ENCODE assay signal across 16 cellular contexts in genomic region chr1:209614906-209615305, GRCh38. TPM values are rescaled to one million over a fixed set of nuclear protein-coding genes. Genes with fewer than 3 reads are reported as not detected.
DNase-seq lines count a peak whose midpoint lies in the region; ATAC-seq and TF ChIP-seq lines count a peak whose summit lies in the region.
"Had no signal": no experiment of that assay in that cellular context is flagged by ENCODE, and none has a peak within 500 bp of the region (broad histone marks: within the 10 kb centered on the region; RNA-seq: fewer than 3 reads in every experiment).

No MANE protein-coding gene starts in this region.

- H3K4me3 ChIP-seq in mammary epithelial cell (replicated peaks in 1 of 3; ENCODE audit: insufficient read depth in 1 of 3, low read depth in 2 of 3, low read length in 3 of 3), result no peak overlapping the region

- H3K4me3 Mint-ChIP-seq in Calu3 (ENCODE audit: low read depth, unreplicated experiment), result no peak overlapping the region
- no peak overlapping the region for H3K4me3 Mint-ChIP-seq in nephron progenitor cell
- no peak overlapping the region for H3K4me3 Mint-ChIP-seq in activated CD8-positive, alpha-beta T cell treated with anti-CD3 and anti-CD28 coated beads, Interleukin-2, amount 10 ng/mL, durations not matched to agents 7 days and 5 days
- H3K4me3 Mint-ChIP-seq: CD4-positive, alpha-beta T cell had no signal

- no peak overlapping the region for H3K27ac ChIP-seq in mammary epithelial cell (ENCODE audit: insufficient read depth, low read depth, low read length)
- H3K27ac ChIP-seq: C4-2B, KMS-11 had no signal

- dilution Hi-C loops in mammary epithelial cell (cut with HindIII; ENCODE audit: low sequenced_read_pairs), result no loop called here

- intact Hi-C loops in Calu3 (cut with micrococcal nuclease; ENCODE audit: unreplicated experiment), result no loop called here
- intact Hi-C loops in mammary epithelial cell (cut with micrococcal nuclease), result no loop called here

- H3K36me3 Mint-ChIP-seq in Calu3 (ENCODE audit: insufficient read depth, unreplicated experiment) (peaks cover 56% of the 10 kb centered on the region), nephron progenitor cell (ENCODE audit: low read depth) (no peaks in the 10 kb centered on the region)
- H3K36me3 Mint-ChIP-seq in activated CD8-positive, alpha-beta T cell treated with anti-CD3 and anti-CD28 coated beads, Interleukin-2, amount 10 ng/mL, durations not matched to agents 7 days and 5 days (ENCODE audit: low read depth), result no peaks in the 10 kb centered on the region

- DNase-seq in Calu3 (no peak), GM13977 (ENCODE audit: low spot score) (peak; percentile 10), mammary epithelial cell (no peak), nephron progenitor cell (no peak), NCI-H128 (lab: John Stamatoyannopoulos, UW; ENCODE audit: unreplicated experiment) (no peak)
- DNase-seq in activated CD8-positive, alpha-beta T cell treated with anti-CD3 and anti-CD28 coated beads, Interleukin-2, amount 10 ng/mL, durations not matched to agents 7 days and 5 days, result no peak
- DNase-seq: ACHN; CD4-positive, alpha-beta T cell; DMS 273 treated with DMSO at 0.1 percent for 48 hours; DMS53; GOT3; H7 had no signal

- 94% methylated on average over 5 of the region's 5 CpGs for WGBS in mammary epithelial cell (ENCODE audit: low coverage, missing lambda C conversion rate)

- no peaks in the 10 kb centered on the region for H3K9me3 ChIP-seq in mammary epithelial cell (replicated peaks; ENCODE audit: insufficient read depth, low read length)

- H3K27me3 ChIP-seq in mammary epithelial cell (ENCODE audit: insufficient read depth, low read length), result no peaks in the 10 kb centered on the region

- H3K27ac Mint-ChIP-seq in Calu3 (ENCODE audit: unreplicated experiment) (no peak overlapping the region), nephron progenitor cell (peak overlapping the region; percentile 27)
- H3K27ac Mint-ChIP-seq in activated CD8-positive, alpha-beta T cell treated with anti-CD3 and anti-CD28 coated beads, Interleukin-2, amount 10 ng/mL, durations not matched to agents 7 days and 5 days, result no peak overlapping the region
- H3K27ac Mint-ChIP-seq: CD4-positive, alpha-beta T cell had no signal

- POLR2A ChIA-PET in activated CD8-positive, alpha-beta T cell treated with anti-CD3 and anti-CD28 coated beads, Interleukin-2, amount 10 ng/mL, durations not matched to agents 7 days and 5 days (lab: Charles Lee), result no interaction called here

- H4K20me1 ChIP-seq in mammary epithelial cell (ENCODE audit: insufficient read depth, low read length), result peaks cover 47% of the 10 kb centered on the region

- H3K4me1 Mint-ChIP-seq in Calu3 (ENCODE audit: low read depth, unreplicated experiment) (no peaks in the 10 kb centered on the region), nephron progenitor cell (peaks cover 2% of the 10 kb centered on the region)
- H3K4me1 Mint-ChIP-seq in activated CD8-positive, alpha-beta T cell treated with anti-CD3 and anti-CD28 coated beads, Interleukin-2, amount 10 ng/mL, durations not matched to agents 7 days and 5 days (ENCODE audit: low read depth), result peaks cover 16% of the 10 kb centered on the region

- no peaks in the 10 kb centered on the region for H3K9me3 Mint-ChIP-seq in Calu3 (ENCODE audit: low read depth, unreplicated experiment)
- H3K9me3 Mint-ChIP-seq in nephron progenitor cell, result no peaks in the 10 kb centered on the region
- H3K9me3 Mint-ChIP-seq in activated CD8-positive, alpha-beta T cell treated with anti-CD3 and anti-CD28 coated beads, Interleukin-2, amount 10 ng/mL, durations not matched to agents 7 days and 5 days (ENCODE audit: insufficient read depth), result no peaks in the 10 kb centered on the region
- H3K9me3 Mint-ChIP-seq: CD4-positive, alpha-beta T cell had no signal

- H3K4me2 ChIP-seq in mammary epithelial cell (ENCODE audit: insufficient read depth, low read depth, low read length), result no peak overlapping the region
- H3K4me2 ChIP-seq: KMS-11 had no signal

- no peak for ATAC-seq in activated CD8-positive, alpha-beta T cell treated with anti-CD3 and anti-CD28 coated beads, Interleukin-2, amount 10 ng/mL, durations not matched to agents 7 days and 5 days
- no peak for ATAC-seq in GM18861 (IDR thresholded peaks at IDR 0.05; ENCODE audit: unreplicated experiment)

- H3K27me3 Mint-ChIP-seq in Calu3 (ENCODE audit: unreplicated experiment), result no peaks in the 10 kb centered on the region
- peaks cover 23% of the 10 kb centered on the region for H3K27me3 Mint-ChIP-seq in nephron progenitor cell (ENCODE audit: low read depth, poor library complexity)
- H3K27me3 Mint-ChIP-seq in activated CD8-positive, alpha-beta T cell treated with anti-CD3 and anti-CD28 coated beads, Interleukin-2, amount 10 ng/mL, durations not matched to agents 7 days and 5 days (ENCODE audit: low read depth), result peaks cover 3% of the 10 kb centered on the region
- H3K27me3 Mint-ChIP-seq: CD4-positive, alpha-beta T cell had no signal

- BruUV-seq in Calu3 (replicated peaks; lab: Mats Ljungman, UMichigan) (TSS peak; percentile 84), mammary epithelial cell (replicated peaks; lab: Mats Ljungman, UMichigan) (TSS peak; percentile 95)

- H3K9ac ChIP-seq in mammary epithelial cell (ENCODE audit: insufficient read depth, low read length), result no peak overlapping the region
- H3K9ac ChIP-seq: KMS-11 had no signal

- CTCF ChIA-PET in Calu3 (lab: Charles Lee) (no interaction called here), mammary epithelial cell (lab: Charles Lee; ENCODE audit: low non-redundant PET) (no interaction called here)
- CTCF ChIA-PET in activated CD8-positive, alpha-beta T cell treated with anti-CD3 and anti-CD28 coated beads, Interleukin-2, amount 10 ng/mL, durations not matched to agents 7 days and 5 days (lab: Charles Lee), result interaction anchor here (1.6 to 3.3 kb wide), 3 partner anchors 12 to 38 kb away, joined by 3 to 15 read pairs (median 8); no protein-coding TSS in a partner anchor

- no peaks in the 10 kb centered on the region for H3K79me2 ChIP-seq in mammary epithelial cell (ENCODE audit: insufficient read depth, low read length)

- TF ChIP-seq CTCF in Calu3 (IDR thresholded peaks at IDR 0.05; ENCODE audit: unreplicated experiment) (no peak), GM13977 (IDR thresholded peaks at IDR 0.05; ENCODE audit: extremely low read depth, insufficient read depth, missing control alignments) (no peak), mammary epithelial cell (conservative IDR thresholded peaks at IDR 0.05 in 1 of 2, IDR thresholded peaks at IDR 0.05 in 1 of 2; ENCODE audit: extremely low read depth in 1 of 2, insufficient read depth in 1 of 2, low read depth in 1 of 2, low read length in 2 of 2) (no peak), nephron progenitor cell (IDR thresholded peaks at IDR 0.05) (no peak)

- no peak overlapping the region for H2AFZ ChIP-seq in mammary epithelial cell (ENCODE audit: low read depth, low read length)

- no peaks in the 10 kb centered on the region for H3K4me1 ChIP-seq in mammary epithelial cell (ENCODE audit: insufficient read depth, low read length)

- in situ Hi-C loops in GM13977 (cut with MboI; ENCODE audit: low pct_unique_long_range_greater_than_20kb, low sequenced_read_pairs, unreplicated experiment) (no loop called here), mammary epithelial cell (cut with MboI; ENCODE audit: low sequenced_read_pairs in 2 of 2) (no loop called here)

- H3K36me3 ChIP-seq in mammary epithelial cell (ENCODE audit: insufficient read depth, low read length), result peaks cover 58% of the 10 kb centered on the region

RNA-seq across cellular contexts. Expression of gene CAMK1G, which starts 31.4 kb away (rescaled TPM):
- total RNA-seq in Calu3 (2022) (not detected in 2 replicates), mammary epithelial cell (not detected)
- polyA plus RNA-seq in mammary epithelial cell, result not detected
- polyA minus RNA-seq in mammary epithelial cell, result not detected
- total RNA-seq in activated CD8-positive, alpha-beta T cell treated with anti-CD3 and anti-CD28 coated beads, Interleukin-2, amount 10 ng/mL, durations not matched to agents 7 days and 5 days, result not detected
- total RNA-seq: CD4-positive, alpha-beta T cell; HT-29 had no signal

RNA-seq across cellular contexts. Expression of gene LAMB3, which starts 37.3 kb away (rescaled TPM):
- total RNA-seq in Calu3 (2022), result 331 and 333 TPM in 2 replicates
- total RNA-seq in mammary epithelial cell, result 1,000 to 10,000 TPM in 1 of 2 donors, 100 to 1,000 TPM in 1; 920 to 2,749 TPM
- polyA plus RNA-seq in mammary epithelial cell, result 1,283 TPM
- 1,625 TPM for polyA minus RNA-seq in mammary epithelial cell
- under 1 TPM; 0.78 to 0.84 TPM for total RNA-seq in activated CD8-positive, alpha-beta T cell treated with anti-CD3 and anti-CD28 coated beads, Interleukin-2, amount 10 ng/mL, durations not matched to agents 7 days and 5 days

Comparison
In these comparisons a context has a peak if more than half of its experiments do, and no peak if none do; other contexts are left out.
1. RNA of gene LAMB3, which starts 37.3 kb away (total RNA-seq): 920 to 2,749 TPM in mammary epithelial cell and 331 to 333 TPM in Calu3; 0.78 to 0.84 TPM in activated CD8-positive, alpha-beta T cell treated with anti-CD3 and anti-CD28 coated beads, Interleukin-2, amount 10 ng/mL, durations not matched to agents 7 days and 5 days; every median in the first group is over 100 times any median in the second.